5 cellular contexts compared by ENCODE assay signal in the genomic region with DNA sequence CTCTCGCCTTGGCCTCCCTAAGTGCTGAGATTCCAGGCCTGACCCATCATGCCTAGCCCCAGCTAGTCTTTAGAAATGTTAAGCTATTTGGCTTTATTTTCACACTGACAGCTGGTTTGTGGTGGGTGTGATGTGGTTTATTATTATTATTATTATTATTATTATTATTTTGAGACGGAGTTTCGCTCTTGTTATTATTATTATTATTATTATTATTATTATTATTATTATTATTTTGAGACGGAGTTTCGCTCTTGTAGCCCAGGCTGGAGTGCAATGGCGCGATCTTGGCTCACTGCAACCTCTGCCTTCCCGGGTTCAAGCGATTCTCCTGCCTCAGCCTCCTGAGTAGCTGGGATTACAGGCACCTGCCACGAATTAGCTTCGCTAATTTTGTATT. TPM values are rescaled to one million over a fixed set of nuclear protein-coding genes. Genes with fewer than 3 reads are reported as not detected.
"Had no signal": no experiment of that assay in that cellular context is flagged by ENCODE, and none has a peak within 500 bp of the region (broad histone marks: within the 10 kb centered on the region; RNA-seq: fewer than 3 reads in every experiment).

No MANE protein-coding gene starts in this region.

RNA-seq across cellular contexts. Expression of a gene that starts 1.2 kb away (rescaled TPM):
- total RNA-seq: osteoblast, progenitor cell of endocrine pancreas, temporal lobe, thoracic aorta, vagina had no signal
